ENCODE assay signal across 1 cellular context in the genomic region with DNA sequence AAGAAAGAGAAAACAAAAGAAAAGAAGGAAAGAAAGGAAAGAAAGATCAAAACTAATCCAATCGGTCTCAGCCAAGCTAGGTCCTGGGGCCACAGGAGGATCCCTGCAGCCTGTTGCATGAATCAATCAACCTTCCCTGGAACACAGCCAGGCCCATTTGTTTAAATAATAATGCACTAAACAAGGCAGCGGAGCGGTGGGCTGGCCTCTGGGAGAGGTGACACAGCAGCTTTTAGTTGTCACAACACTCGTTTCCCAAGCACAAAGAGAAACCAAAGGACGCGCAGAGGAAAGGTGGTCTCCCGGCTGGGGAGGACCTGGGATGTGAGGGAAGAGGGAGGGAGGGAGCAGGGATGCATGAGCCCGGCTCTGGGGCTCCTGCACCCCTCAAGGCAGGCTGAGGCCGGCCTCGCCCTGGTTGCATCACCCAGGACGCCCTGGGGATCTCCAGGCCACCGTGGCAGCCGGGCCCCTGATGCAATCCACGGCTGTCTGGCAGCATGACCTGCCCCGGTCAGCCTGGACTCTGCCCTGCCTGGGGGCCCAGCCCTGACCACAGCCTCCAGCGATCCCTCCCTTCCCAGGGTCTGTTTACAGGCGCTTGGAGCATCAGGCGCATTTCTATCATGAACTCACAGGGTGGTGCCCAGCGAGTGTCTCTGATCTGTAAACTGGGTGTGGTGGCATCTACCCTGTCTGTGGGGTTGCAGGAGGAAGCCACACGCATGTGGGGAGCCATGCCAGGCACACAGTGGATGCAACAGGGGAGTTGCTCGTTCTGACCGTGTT.
TF ChIP-seq lines count a peak whose summit lies in the region.

No MANE protein-coding gene starts in this region.

TF ChIP-seq in HepG2, 621 proteins besides CTCF, POLR2A, EP300 and RAD21 (continued from another document and continues in another):
- TF ChIP-seq ZNF530 (CRISPR knock-in tag; IDR thresholded peaks at IDR 0.05; ENCODE audit: low read depth), result no peak
- TF ChIP-seq SKI (IDR thresholded peaks at IDR 0.05; ENCODE audit: partially characterized antibody), result peak; percentile 98
- TF ChIP-seq, protein P1, sequence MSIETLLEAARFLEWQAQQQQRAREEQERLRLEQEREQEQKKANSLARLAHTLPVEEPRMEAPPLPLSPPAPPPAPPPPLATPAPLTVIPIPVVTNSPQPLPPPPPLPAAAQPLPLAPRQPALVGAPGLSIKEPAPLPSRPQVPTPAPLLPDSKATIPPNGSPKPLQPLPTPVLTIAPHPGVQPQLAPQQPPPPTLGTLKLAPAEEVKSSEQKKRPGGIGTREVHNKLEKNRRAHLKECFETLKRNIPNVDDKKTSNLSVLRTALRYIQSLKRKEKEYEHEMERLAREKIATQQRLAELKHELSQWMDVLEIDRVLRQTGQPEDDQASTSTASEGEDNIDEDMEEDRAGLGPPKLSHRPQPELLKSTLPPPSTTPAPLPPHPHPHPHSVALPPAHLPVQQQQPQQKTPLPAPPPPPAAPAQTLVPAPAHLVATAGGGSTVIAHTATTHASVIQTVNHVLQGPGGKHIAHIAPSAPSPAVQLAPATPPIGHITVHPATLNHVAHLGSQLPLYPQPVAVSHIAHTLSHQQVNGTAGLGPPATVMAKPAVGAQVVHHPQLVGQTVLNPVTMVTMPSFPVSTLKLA (IDR thresholded peaks at IDR 0.05), result peak; percentile 28; the same call in 1 of the 2 replicates
- peak; percentile 87 for TF ChIP-seq ZMAT3 (CRISPR knock-in tag; conservative IDR thresholded peaks at IDR 0.05)
- TF ChIP-seq, protein P2, sequence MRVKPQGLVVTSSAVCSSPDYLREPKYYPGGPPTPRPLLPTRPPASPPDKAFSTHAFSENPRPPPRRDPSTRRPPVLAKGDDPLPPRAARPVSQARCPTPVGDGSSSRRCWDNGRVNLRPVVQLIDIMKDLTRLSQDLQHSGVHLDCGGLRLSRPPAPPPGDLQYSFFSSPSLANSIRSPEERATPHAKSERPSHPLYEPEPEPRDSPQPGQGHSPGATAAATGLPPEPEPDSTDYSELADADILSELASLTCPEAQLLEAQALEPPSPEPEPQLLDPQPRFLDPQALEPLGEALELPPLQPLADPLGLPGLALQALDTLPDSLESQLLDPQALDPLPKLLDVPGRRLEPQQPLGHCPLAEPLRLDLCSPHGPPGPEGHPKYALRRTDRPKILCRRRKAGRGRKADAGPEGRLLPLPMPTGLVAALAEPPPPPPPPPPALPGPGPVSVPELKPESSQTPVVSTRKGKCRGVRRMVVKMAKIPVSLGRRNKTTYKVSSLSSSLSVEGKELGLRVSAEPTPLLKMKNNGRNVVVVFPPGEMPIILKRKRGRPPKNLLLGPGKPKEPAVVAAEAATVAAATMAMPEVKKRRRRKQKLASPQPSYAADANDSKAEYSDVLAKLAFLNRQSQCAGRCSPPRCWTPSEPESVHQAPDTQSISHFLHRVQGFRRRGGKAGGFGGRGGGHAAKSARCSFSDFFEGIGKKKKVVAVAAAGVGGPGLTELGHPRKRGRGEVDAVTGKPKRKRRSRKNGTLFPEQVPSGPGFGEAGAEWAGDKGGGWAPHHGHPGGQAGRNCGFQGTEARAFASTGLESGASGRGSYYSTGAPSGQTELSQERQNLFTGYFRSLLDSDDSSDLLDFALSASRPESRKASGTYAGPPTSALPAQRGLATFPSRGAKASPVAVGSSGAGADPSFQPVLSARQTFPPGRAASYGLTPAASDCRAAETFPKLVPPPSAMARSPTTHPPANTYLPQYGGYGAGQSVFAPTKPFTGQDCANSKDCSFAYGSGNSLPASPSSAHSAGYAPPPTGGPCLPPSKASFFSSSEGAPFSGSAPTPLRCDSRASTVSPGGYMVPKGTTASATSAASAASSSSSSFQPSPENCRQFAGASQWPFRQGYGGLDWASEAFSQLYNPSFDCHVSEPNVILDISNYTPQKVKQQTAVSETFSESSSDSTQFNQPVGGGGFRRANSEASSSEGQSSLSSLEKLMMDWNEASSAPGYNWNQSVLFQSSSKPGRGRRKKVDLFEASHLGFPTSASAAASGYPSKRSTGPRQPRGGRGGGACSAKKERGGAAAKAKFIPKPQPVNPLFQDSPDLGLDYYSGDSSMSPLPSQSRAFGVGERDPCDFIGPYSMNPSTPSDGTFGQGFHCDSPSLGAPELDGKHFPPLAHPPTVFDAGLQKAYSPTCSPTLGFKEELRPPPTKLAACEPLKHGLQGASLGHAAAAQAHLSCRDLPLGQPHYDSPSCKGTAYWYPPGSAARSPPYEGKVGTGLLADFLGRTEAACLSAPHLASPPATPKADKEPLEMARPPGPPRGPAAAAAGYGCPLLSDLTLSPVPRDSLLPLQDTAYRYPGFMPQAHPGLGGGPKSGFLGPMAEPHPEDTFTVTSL (CRISPR knock-in tag; IDR thresholded peaks at IDR 0.05; ENCODE audit: borderline replicate concordance), result peak; percentile 53; the same call in 1 of the 2 replicates
- TF ChIP-seq SP1 (IDR thresholded peaks at IDR 0.05), result no peak
- TF ChIP-seq SP1 (CRISPR knock-in tag; IDR thresholded peaks at IDR 0.05), result peak; percentile 65
- TF ChIP-seq, protein P3, sequence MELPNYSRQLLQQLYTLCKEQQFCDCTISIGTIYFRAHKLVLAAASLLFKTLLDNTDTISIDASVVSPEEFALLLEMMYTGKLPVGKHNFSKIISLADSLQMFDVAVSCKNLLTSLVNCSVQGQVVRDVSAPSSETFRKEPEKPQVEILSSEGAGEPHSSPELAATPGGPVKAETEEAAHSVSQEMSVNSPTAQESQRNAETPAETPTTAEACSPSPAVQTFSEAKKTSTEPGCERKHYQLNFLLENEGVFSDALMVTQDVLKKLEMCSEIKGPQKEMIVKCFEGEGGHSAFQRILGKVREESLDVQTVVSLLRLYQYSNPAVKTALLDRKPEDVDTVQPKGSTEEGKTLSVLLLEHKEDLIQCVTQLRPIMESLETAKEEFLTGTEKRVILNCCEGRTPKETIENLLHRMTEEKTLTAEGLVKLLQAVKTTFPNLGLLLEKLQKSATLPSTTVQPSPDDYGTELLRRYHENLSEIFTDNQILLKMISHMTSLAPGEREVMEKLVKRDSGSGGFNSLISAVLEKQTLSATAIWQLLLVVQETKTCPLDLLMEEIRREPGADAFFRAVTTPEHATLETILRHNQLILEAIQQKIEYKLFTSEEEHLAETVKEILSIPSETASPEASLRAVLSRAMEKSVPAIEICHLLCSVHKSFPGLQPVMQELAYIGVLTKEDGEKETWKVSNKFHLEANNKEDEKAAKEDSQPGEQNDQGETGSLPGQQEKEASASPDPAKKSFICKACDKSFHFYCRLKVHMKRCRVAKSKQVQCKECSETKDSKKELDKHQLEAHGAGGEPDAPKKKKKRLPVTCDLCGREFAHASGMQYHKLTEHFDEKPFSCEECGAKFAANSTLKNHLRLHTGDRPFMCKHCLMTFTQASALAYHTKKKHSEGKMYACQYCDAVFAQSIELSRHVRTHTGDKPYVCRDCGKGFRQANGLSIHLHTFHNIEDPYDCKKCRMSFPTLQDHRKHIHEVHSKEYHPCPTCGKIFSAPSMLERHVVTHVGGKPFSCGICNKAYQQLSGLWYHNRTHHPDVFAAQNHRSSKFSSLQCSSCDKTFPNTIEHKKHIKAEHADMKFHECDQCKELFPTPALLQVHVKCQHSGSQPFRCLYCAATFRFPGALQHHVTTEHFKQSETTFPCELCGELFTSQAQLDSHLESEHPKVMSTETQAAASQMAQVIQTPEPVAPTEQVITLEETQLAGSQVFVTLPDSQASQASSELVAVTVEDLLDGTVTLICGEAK (IDR thresholded peaks at IDR 0.05), result no peak
- TF ChIP-seq, protein P3 (CRISPR knock-in tag; IDR thresholded peaks at IDR 0.05), result peak; percentile 88; the same call in 1 of the 2 replicates
- peak; percentile 99 for TF ChIP-seq HNF4G (IDR thresholded peaks at IDR 0.05; ENCODE audit: borderline replicate concordance, low read depth, low read length)
- TF ChIP-seq HNF4G (CRISPR knock-in tag; IDR thresholded peaks at IDR 0.05; ENCODE audit: borderline replicate concordance, low read depth), result peak; percentile 99
- TF ChIP-seq GLI4 (CRISPR knock-in tag; IDR thresholded peaks at IDR 0.05; ENCODE audit: borderline replicate concordance), result no peak; the same call in 1 of the 2 replicates
- TF ChIP-seq ZNF441 (CRISPR knock-in tag; IDR thresholded peaks at IDR 0.05; ENCODE audit: borderline replicate concordance), result peak; percentile 61; the same call in 1 of the 2 replicates
- TF ChIP-seq IRX3 (CRISPR knock-in tag; IDR thresholded peaks at IDR 0.05; ENCODE audit: borderline replicate concordance, low read depth), result no peak
- TF ChIP-seq HNRNPLL (IDR thresholded peaks at IDR 0.05; ENCODE audit: low read depth, low read length, poor library complexity, severe bottlenecking), result peak; percentile 56
- TF ChIP-seq SYNCRIP (IDR thresholded peaks at IDR 0.05; ENCODE audit: insufficient read depth, low read depth, low read length), result no peak
- peak; percentile 77; the same call in 1 of the 2 replicates for TF ChIP-seq ZNF614 (CRISPR knock-in tag; IDR thresholded peaks at IDR 0.05; ENCODE audit: borderline replicate concordance)
- TF ChIP-seq, protein P4, sequence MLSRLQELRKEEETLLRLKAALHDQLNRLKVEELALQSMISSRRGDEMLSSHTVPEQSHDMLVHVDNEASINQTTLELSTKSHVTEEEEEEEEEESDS (CRISPR knock-in tag; IDR thresholded peaks at IDR 0.05; ENCODE audit: borderline replicate concordance), result no peak
- peak; percentile 66; the same call in 1 of the 2 replicates for TF ChIP-seq ZNF776 (CRISPR knock-in tag; IDR thresholded peaks at IDR 0.05)
- TF ChIP-seq ZNF577 (CRISPR knock-in tag; IDR thresholded peaks at IDR 0.05; ENCODE audit: borderline replicate concordance, low read depth), result no peak
- peak; percentile 88; the same call in 1 of the 2 replicates for TF ChIP-seq ZNF510 (CRISPR knock-in tag; IDR thresholded peaks at IDR 0.05; ENCODE audit: low read depth)
- peak; percentile 96 for TF ChIP-seq SPEN (CRISPR knock-in tag; IDR thresholded peaks at IDR 0.05; ENCODE audit: low read depth)
- TF ChIP-seq, protein P5, sequence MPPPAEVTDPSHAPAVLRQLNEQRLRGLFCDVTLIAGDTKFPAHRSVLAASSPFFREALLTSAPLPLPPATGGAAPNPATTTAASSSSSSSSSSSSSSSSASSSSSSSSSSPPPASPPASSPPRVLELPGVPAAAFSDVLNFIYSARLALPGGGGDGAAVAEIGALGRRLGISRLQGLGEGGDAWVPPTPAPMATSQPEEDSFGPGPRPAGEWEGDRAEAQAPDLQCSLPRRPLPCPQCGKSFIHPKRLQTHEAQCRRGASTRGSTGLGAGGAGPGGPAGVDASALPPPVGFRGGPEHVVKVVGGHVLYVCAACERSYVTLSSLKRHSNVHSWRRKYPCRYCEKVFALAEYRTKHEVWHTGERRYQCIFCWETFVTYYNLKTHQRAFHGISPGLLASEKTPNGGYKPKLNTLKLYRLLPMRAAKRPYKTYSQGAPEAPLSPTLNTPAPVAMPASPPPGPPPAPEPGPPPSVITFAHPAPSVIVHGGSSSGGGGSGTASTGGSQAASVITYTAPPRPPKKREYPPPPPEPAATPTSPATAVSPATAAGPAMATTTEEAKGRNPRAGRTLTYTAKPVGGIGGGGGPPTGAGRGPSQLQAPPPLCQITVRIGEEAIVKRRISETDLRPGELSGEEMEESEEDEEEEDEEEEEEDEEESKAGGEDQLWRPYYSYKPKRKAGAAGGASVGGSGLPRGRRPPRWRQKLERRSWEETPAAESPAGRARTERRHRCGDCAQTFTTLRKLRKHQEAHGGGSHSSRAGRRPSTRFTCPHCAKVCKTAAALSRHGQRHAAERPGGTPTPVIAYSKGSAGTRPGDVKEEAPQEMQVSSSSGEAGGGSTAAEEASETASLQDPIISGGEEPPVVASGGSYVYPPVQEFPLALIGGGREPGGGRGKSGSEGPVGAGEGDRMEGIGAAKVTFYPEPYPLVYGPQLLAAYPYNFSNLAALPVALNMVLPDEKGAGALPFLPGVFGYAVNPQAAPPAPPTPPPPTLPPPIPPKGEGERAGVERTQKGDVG (CRISPR knock-in tag; IDR thresholded peaks at IDR 0.05; ENCODE audit: borderline replicate concordance), result 0 out of 2 replicates have a peak, but pooled peaks have one; percentile 63
- peak; percentile 93 for TF ChIP-seq BCL6 (CRISPR knock-in tag; IDR thresholded peaks at IDR 0.05)
- no peak for TF ChIP-seq ZNF713 (CRISPR knock-in tag; IDR thresholded peaks at IDR 0.05)
